In genomic region chr1:224359207-224359606, GRCh38 we compare ENCODE assay signal across 13 cellular contexts. TPM values are rescaled to one million over a fixed set of nuclear protein-coding genes. Genes with fewer than 3 reads are reported as not detected.
DNase-seq lines count a peak whose midpoint lies in the region; ATAC-seq and TF ChIP-seq lines count a peak whose summit lies in the region.
"Had no signal": no experiment of that assay in that cellular context is flagged by ENCODE, and none has a peak within 500 bp of the region (broad histone marks: within the 10 kb centered on the region; RNA-seq: fewer than 3 reads in every experiment).

No MANE protein-coding gene starts in this region.

- no peak for TF ChIP-seq POLR2A in thyroid gland (IDR thresholded peaks at IDR 0.05)

- POLR2A ChIA-PET in activated naive CD8-positive, alpha-beta T cell treated with anti-CD3 and anti-CD28 coated beads, Interleukin-2, amount 10 ng/mL, durations not matched to agents 7 days and 5 days (lab: Charles Lee) = interaction anchor here (2.6 kb wide), 1 partner anchor 75 kb away, joined by 17 read pairs; the partner anchor contains the start of gene WDR26

- H3K4me3 ChIP-seq in thyroid gland (replicated peaks in 1 of 3) = no peak overlapping the region
- H3K4me3 ChIP-seq: right atrium auricular region had no signal

- no peaks in the 10 kb centered on the region for H4K20me1 ChIP-seq in H9 (ENCODE audit: control insufficient read depth, insufficient read depth, insufficient read length)

- no peaks in the 10 kb centered on the region for H3K36me3 ChIP-seq in thyroid gland

- no peak overlapping the region for H2BK20ac ChIP-seq in H9 (ENCODE audit: low read depth, low read length, poor library complexity, severe bottlenecking)

- H2BK12ac ChIP-seq in H9 (ENCODE audit: insufficient read length, low read depth, low read length) = no peak overlapping the region

- peaks cover 7% of the 10 kb centered on the region for H3K79me1 ChIP-seq in H9 (ENCODE audit: insufficient read depth, low read depth, low read length, poor library complexity, severe bottlenecking)

- no peak overlapping the region for H3K56ac ChIP-seq in H9 (ENCODE audit: insufficient read length, low read depth, low read length)

- H3K4me1 ChIP-seq in H9 (ENCODE audit: insufficient read depth, low read length) (peaks cover 2% of the 10 kb centered on the region; the same call in 1 of the 2 replicates), thyroid gland (peaks cover 7 to 9% of the 10 kb centered on the region in 2 donors)

- H4K91ac ChIP-seq in H9 (ENCODE audit: insufficient read length, low read depth, low read length) = no peak overlapping the region

- peaks cover 17% of the 10 kb centered on the region; the same call in 1 of the 2 replicates for H3K79me2 ChIP-seq in H9 (ENCODE audit: insufficient read depth, low read length)

- no peak overlapping the region for H2BK15ac ChIP-seq in H9 (ENCODE audit: low read depth, low read length)

- TF ChIP-seq CTCF in H9 (conservative IDR thresholded peaks at IDR 0.05) = no peak
- no peak for TF ChIP-seq CTCF in nephron progenitor cell (IDR thresholded peaks at IDR 0.05)
- TF ChIP-seq CTCF in thyroid gland (IDR thresholded peaks at IDR 0.05) = no peak

- H3K27me3 ChIP-seq in H9 (ENCODE audit: insufficient read depth, low read length) (no peaks in the 10 kb centered on the region), thyroid gland (no peaks in the 10 kb centered on the region)
- H3K27me3 ChIP-seq: right atrium auricular region had no signal

- H3K4me1 Mint-ChIP-seq in H9 (peaks cover 21 to 28% of the 10 kb centered on the region in 2 experiments), nephron progenitor cell (peaks cover 21% of the 10 kb centered on the region)
- peaks cover 35% of the 10 kb centered on the region for H3K4me1 Mint-ChIP-seq in activated naive CD8-positive, alpha-beta T cell treated with anti-CD3 and anti-CD28 coated beads, Interleukin-2, amount 10 ng/mL, durations not matched to agents 7 days and 5 days

- no peak overlapping the region for H3K14ac ChIP-seq in H9 (ENCODE audit: insufficient read depth, low read length)

- H3K27ac Mint-ChIP-seq in H9 = peak overlapping the region in 2 of 3 experiments; percentile 8 to 18; a peak in 3 of 7 replicates
- no peak overlapping the region for H3K27ac Mint-ChIP-seq in activated naive CD8-positive, alpha-beta T cell treated with anti-CD3 and anti-CD28 coated beads, Interleukin-2, amount 10 ng/mL, durations not matched to agents 7 days and 5 days
- H3K27ac Mint-ChIP-seq in nephron progenitor cell = no peak overlapping the region

- intact Hi-C loops in thyroid gland (cut with DNase I) = loop anchor here (10.0 kb wide), 1 partner anchor 96 kb away; no protein-coding TSS in a partner anchor

- H3K9ac ChIP-seq in H9 (ENCODE audit: extremely low read depth, insufficient read length, low read length) = peak overlapping the region; percentile 33

- no peak overlapping the region for H3K23ac ChIP-seq in H9 (ENCODE audit: insufficient read length, low read depth, low read length)

- no peak overlapping the region for H4K8ac ChIP-seq in H9 (replicated peaks; ENCODE audit: insufficient read length, low read depth, low read length)

- H3K4me3 Mint-ChIP-seq in H9 = peak overlapping the region in 1 of 2 experiments; percentile 6; a peak in 2 of 5 replicates
- peak overlapping the region; percentile 15 for H3K4me3 Mint-ChIP-seq in activated naive CD8-positive, alpha-beta T cell treated with anti-CD3 and anti-CD28 coated beads, Interleukin-2, amount 10 ng/mL, durations not matched to agents 7 days and 5 days
- peak overlapping the region; percentile 90 for H3K4me3 Mint-ChIP-seq in nephron progenitor cell

- H3K36me3 Mint-ChIP-seq in H9 (ENCODE audit: insufficient read depth in 1 of 3, low read depth in 3 of 3) (peaks cover 15 to 38% (median 30%) of the 10 kb centered on the region in 3 experiments), nephron progenitor cell (ENCODE audit: low read depth) (peaks cover 47% of the 10 kb centered on the region)
- H3K36me3 Mint-ChIP-seq in activated naive CD8-positive, alpha-beta T cell treated with anti-CD3 and anti-CD28 coated beads, Interleukin-2, amount 10 ng/mL, durations not matched to agents 7 days and 5 days = peaks cover 31% of the 10 kb centered on the region

- H3K9me3 Mint-ChIP-seq in H9 (no peaks in the 10 kb centered on the region; a peak in 1 of 5 replicates), nephron progenitor cell (peaks cover 18% of the 10 kb centered on the region)
- H3K9me3 Mint-ChIP-seq in activated naive CD8-positive, alpha-beta T cell treated with anti-CD3 and anti-CD28 coated beads, Interleukin-2, amount 10 ng/mL, durations not matched to agents 7 days and 5 days = no peaks in the 10 kb centered on the region

- ATAC-seq in activated naive CD8-positive, alpha-beta T cell treated with anti-CD3 and anti-CD28 coated beads, Interleukin-2, amount 10 ng/mL, durations not matched to agents 7 days and 5 days (ENCODE audit: low read depth) = no peak
- no peak for ATAC-seq in HG03045 (IDR thresholded peaks at IDR 0.05; ENCODE audit: unreplicated experiment)

- no peak overlapping the region for H2BK5ac ChIP-seq in H9 (ENCODE audit: insufficient read length, low read length)

- H3K27me3 Mint-ChIP-seq in H9 (ENCODE audit: low read depth) = no peaks in the 10 kb centered on the region
- no peaks in the 10 kb centered on the region for H3K27me3 Mint-ChIP-seq in activated naive CD8-positive, alpha-beta T cell treated with anti-CD3 and anti-CD28 coated beads, Interleukin-2, amount 10 ng/mL, durations not matched to agents 7 days and 5 days
- H3K27me3 Mint-ChIP-seq in nephron progenitor cell (ENCODE audit: low read depth, poor library complexity) = no peaks in the 10 kb centered on the region

- no peak overlapping the region for H2AFZ ChIP-seq in H9 (ENCODE audit: low read length)

- H3K4me2 ChIP-seq in H9 (ENCODE audit: insufficient read depth, insufficient read length, low read length) = peak overlapping the region; percentile 8

- no peak overlapping the region for H4K5ac ChIP-seq in H9 (ENCODE audit: insufficient read length, low read depth, low read length)

- no peaks in the 10 kb centered on the region for H3K23me2 ChIP-seq in H9 (ENCODE audit: insufficient read length, low read depth, low read length, poor library complexity, severe bottlenecking)

- no peak overlapping the region for H3T11ph ChIP-seq in H9 (ENCODE audit: low read length)

- no peak overlapping the region for H3K27ac ChIP-seq in H9 (ENCODE audit: insufficient read length, low read depth, low read length)
- H3K27ac ChIP-seq in thyroid gland = no peak overlapping the region
- H3K27ac ChIP-seq: right atrium auricular region had no signal

- no peak overlapping the region for H2AK5ac ChIP-seq in H9 (ENCODE audit: insufficient read length, low read length)

- no peak overlapping the region for H3K18ac ChIP-seq in H9 (ENCODE audit: insufficient read length, low read depth, low read length)

- DNase-seq in SIG-M5 treated with dmso at 0.1 percent for 504 hours (lab: John Stamatoyannopoulos, UW; ENCODE audit: unreplicated experiment) (peak; percentile 49), SIG-M5 (lab: John Stamatoyannopoulos, UW) (no peak), H9 (no peak), nephron progenitor cell (no peak), thyroid gland (no peak), NCI-H2081 (lab: John Stamatoyannopoulos, UW) (no peak)
- DNase-seq in activated naive CD8-positive, alpha-beta T cell treated with anti-CD3 and anti-CD28 coated beads, Interleukin-2, amount 10 ng/mL, durations not matched to agents 7 days and 5 days = no peak
- DNase-seq: 8988T, Caco-2, kidney, SHP77 had no signal

- 100% methylated on average over 2 of the region's 3 CpGs for WGBS in H9 (ENCODE audit: extremely low coverage, insufficient read length, low lambda C conversion rate)
- WGBS in thyroid gland, 2 donors = 90 to 91% methylated on average over 3 of the region's 3 CpGs

- H3K4ac ChIP-seq in H9 (ENCODE audit: low read depth, low read length) = no peak overlapping the region

- H2BK120ac ChIP-seq in H9 (ENCODE audit: low read depth, low read length, poor library complexity, severe bottlenecking) = no peak overlapping the region

- H3K9me3 ChIP-seq in H9 (ENCODE audit: control insufficient read depth, low read depth, low read length) (no peaks in the 10 kb centered on the region), thyroid gland (no peaks in the 10 kb centered on the region)
- H3K9me3 ChIP-seq: Caco-2, right atrium auricular region had no signal

RNA-seq across cellular contexts. Expression of gene CNIH4, which starts 2.5 kb away (rescaled TPM):
- total RNA-seq in H9 (2021) (104 and 114 TPM in 2 replicates), thyroid gland (10 to 100 TPM; 22.4 to 32.4 (median 23.5) TPM)
- total RNA-seq in activated naive CD8-positive, alpha-beta T cell treated with anti-CD3 and anti-CD28 coated beads, Interleukin-2, amount 10 ng/mL, durations not matched to agents 7 days and 5 days = 10 to 100 TPM; 42.3 to 43.1 TPM

RNA-seq across cellular contexts. Expression of gene NVL, which starts 29.2 kb away (rescaled TPM):
- total RNA-seq in H9 (2021) = 64.0 and 66.9 TPM in 2 replicates
- 10 to 100 TPM; 44.1 to 52.7 TPM for total RNA-seq in activated naive CD8-positive, alpha-beta T cell treated with anti-CD3 and anti-CD28 coated beads, Interleukin-2, amount 10 ng/mL, durations not matched to agents 7 days and 5 days
- total RNA-seq in thyroid gland = 10 to 100 TPM; 18.9 to 34.1 (median 26.8) TPM

Comparison
In these comparisons a context has a peak if more than half of its experiments do, and no peak if none do; other contexts are left out.
1. H3K27ac Mint-ChIP-seq: peak in H9 (2 of 3); none in activated naive CD8-positive, alpha-beta T cell treated with anti-CD3 and anti-CD28 coated beads, Interleukin-2, amount 10 ng/mL, durations not matched to agents 7 days and 5 days (single experiment) and nephron progenitor cell (single experiment).